ENCODE assay signal across 16 cellular contexts in genomic region chr10:69490876-69491275, GRCh38. TPM values are rescaled to one million over a fixed set of nuclear protein-coding genes. Genes with fewer than 3 reads are reported as not detected.
DNase-seq lines count a peak whose midpoint lies in the region; ATAC-seq and TF ChIP-seq lines count a peak whose summit lies in the region.
"Had no signal": no experiment of that assay in that cellular context is flagged by ENCODE, and none has a peak within 500 bp of the region (broad histone marks: within the 10 kb centered on the region; RNA-seq: fewer than 3 reads in every experiment).

No MANE protein-coding gene starts in this region.

- H3K4me3 ChIP-seq in esophagus muscularis mucosa (no peak overlapping the region), rectal smooth muscle tissue (ENCODE audit: low read length) (no peak overlapping the region), transverse colon (no peak overlapping the region)
- H3K4me3 ChIP-seq: K562 had no signal

- no peak overlapping the region for H3K27ac Mint-ChIP-seq in activated naive CD8-positive, alpha-beta T cell treated with anti-CD3 and anti-CD28 coated beads, Interleukin-2, amount 10 ng/mL, durations not matched to agents 7 days and 5 days
- no peak overlapping the region for H3K27ac Mint-ChIP-seq in activated naive CD8-positive, alpha-beta T cell treated with anti-CD3 and anti-CD28 coated beads for 36 hours

- peaks cover 11% of the 10 kb centered on the region for H3K9me3 Mint-ChIP-seq in activated naive CD8-positive, alpha-beta T cell treated with anti-CD3 and anti-CD28 coated beads, Interleukin-2, amount 10 ng/mL, durations not matched to agents 7 days and 5 days
- peaks cover 13% of the 10 kb centered on the region for H3K9me3 Mint-ChIP-seq in activated naive CD8-positive, alpha-beta T cell treated with anti-CD3 and anti-CD28 coated beads for 36 hours

- H3K4me3 Mint-ChIP-seq in activated naive CD8-positive, alpha-beta T cell treated with anti-CD3 and anti-CD28 coated beads, Interleukin-2, amount 10 ng/mL, durations not matched to agents 7 days and 5 days, result no peak overlapping the region
- H3K4me3 Mint-ChIP-seq in activated naive CD8-positive, alpha-beta T cell treated with anti-CD3 and anti-CD28 coated beads for 36 hours, result no peak overlapping the region
- H3K4me3 Mint-ChIP-seq: CD8-positive, alpha-beta memory T cell had no signal

- H3K27me3 Mint-ChIP-seq in activated naive CD8-positive, alpha-beta T cell treated with anti-CD3 and anti-CD28 coated beads, Interleukin-2, amount 10 ng/mL, durations not matched to agents 7 days and 5 days, result no peaks in the 10 kb centered on the region
- H3K27me3 Mint-ChIP-seq in activated naive CD8-positive, alpha-beta T cell treated with anti-CD3 and anti-CD28 coated beads for 36 hours, result no peaks in the 10 kb centered on the region

- H3K27me3 ChIP-seq in esophagus muscularis mucosa, result no peaks in the 10 kb centered on the region
- H3K27me3 ChIP-seq in rectal smooth muscle tissue (ENCODE audit: control insufficient read depth, insufficient read depth, low read length), result no peaks in the 10 kb centered on the region
- no peaks in the 10 kb centered on the region for H3K27me3 ChIP-seq in transverse colon
- H3K27me3 ChIP-seq: BE2C had no signal

- H3K9me3 ChIP-seq in esophagus muscularis mucosa (no peaks in the 10 kb centered on the region), transverse colon (peaks cover 0 to 9% of the 10 kb centered on the region in 2 donors)
- H3K9me3 ChIP-seq: BE2C had no signal

- TF ChIP-seq CTCF in esophagus muscularis mucosa (IDR thresholded peaks at IDR 0.05) (no peak), transverse colon (IDR thresholded peaks at IDR 0.05) (no peak)

- in situ Hi-C loops in transverse colon (cut with MboI; ENCODE audit: low pct_ligation_motif_present in 1 of 4, low pct_unique_long_range_greater_than_20kb in 1 of 4, low sequenced_read_pairs in 3 of 4), result no loop called here

- H3K4me1 ChIP-seq in esophagus muscularis mucosa, result peaks cover 28 to 80% (median 70%) of the 10 kb centered on the region in 4 donors
- peaks cover 54% of the 10 kb centered on the region for H3K4me1 ChIP-seq in rectal smooth muscle tissue (ENCODE audit: control insufficient read depth, insufficient read depth, low read length)
- peaks cover 11 to 38% (median 26%) of the 10 kb centered on the region in 4 donors for H3K4me1 ChIP-seq in transverse colon

- TF ChIP-seq EP300 in esophagus muscularis mucosa (IDR thresholded peaks at IDR 0.05) (no peak), transverse colon (IDR thresholded peaks at IDR 0.05; ENCODE audit: low read depth) (no peak)

- WGBS in esophagus muscularis mucosa, result 91% methylated on average over 9 of the region's 10 CpGs
- WGBS in transverse colon (ENCODE audit: low coverage in 1 of 2), 2 donors, result 89 to 100% methylated on average over 6 to 10 of the region's 10 CpGs

- no peak for ATAC-seq in activated naive CD8-positive, alpha-beta T cell treated with anti-CD3 and anti-CD28 coated beads, Interleukin-2, amount 10 ng/mL, durations not matched to agents 7 days and 5 days (ENCODE audit: low read depth)
- ATAC-seq: K562 had no signal

- no peaks in the 10 kb centered on the region for H3K4me1 Mint-ChIP-seq in activated naive CD8-positive, alpha-beta T cell treated with anti-CD3 and anti-CD28 coated beads, Interleukin-2, amount 10 ng/mL, durations not matched to agents 7 days and 5 days
- no peaks in the 10 kb centered on the region for H3K4me1 Mint-ChIP-seq in activated naive CD8-positive, alpha-beta T cell treated with anti-CD3 and anti-CD28 coated beads for 36 hours
- H3K4me1 Mint-ChIP-seq: CD8-positive, alpha-beta memory T cell had no signal

- H3K9ac ChIP-seq in rectal smooth muscle tissue (ENCODE audit: low read length), result no peak overlapping the region

- intact Hi-C loops in esophagus muscularis mucosa (cut with DNase I), result no loop called here
- intact Hi-C loops in transverse colon (cut with DNase I; ENCODE audit: low total_unique reads), result loop anchor here (5.0 kb wide), 1 partner anchor 74 kb away; the partner anchor contains the start of gene TACR2

- no peak for TF ChIP-seq POLR2A in esophagus muscularis mucosa (IDR thresholded peaks at IDR 0.05; ENCODE audit: low read depth)
- TF ChIP-seq POLR2A in transverse colon (IDR thresholded peaks at IDR 0.05), result no peak

- POLR2A ChIA-PET in activated naive CD8-positive, alpha-beta T cell treated with anti-CD3 and anti-CD28 coated beads, Interleukin-2, amount 10 ng/mL, durations not matched to agents 7 days and 5 days (lab: Charles Lee), result no interaction called here

- peaks cover 2% of the 10 kb centered on the region for H3K36me3 Mint-ChIP-seq in activated naive CD8-positive, alpha-beta T cell treated with anti-CD3 and anti-CD28 coated beads, Interleukin-2, amount 10 ng/mL, durations not matched to agents 7 days and 5 days
- no peaks in the 10 kb centered on the region for H3K36me3 Mint-ChIP-seq in activated naive CD8-positive, alpha-beta T cell treated with anti-CD3 and anti-CD28 coated beads for 36 hours

- H3K27ac ChIP-seq in esophagus muscularis mucosa (replicated peaks in 1 of 4) (peak overlapping the region; percentile 71 to 82 (median 78)), rectal smooth muscle tissue (ENCODE audit: low read depth, low read length) (peak overlapping the region; percentile 91), transverse colon (peak overlapping the region in 3 of 4 donors; percentile 75 to 79 (median 75))

- H3K36me3 ChIP-seq in esophagus muscularis mucosa (peaks cover 0 to 10% (median 4%) of the 10 kb centered on the region in 4 donors), rectal smooth muscle tissue (ENCODE audit: control insufficient read depth, insufficient read depth, low read length) (peaks cover 4% of the 10 kb centered on the region), transverse colon (no peaks in the 10 kb centered on the region)
- H3K36me3 ChIP-seq: BE2C had no signal

- DNase-seq in activated naive CD8-positive, alpha-beta T cell treated with anti-CD3 and anti-CD28 coated beads, Interleukin-2, amount 10 ng/mL, durations not matched to agents 7 days and 5 days, result peak; percentile 15
- DNase-seq in activated naive CD8-positive, alpha-beta T cell treated with anti-CD3 and anti-CD28 coated beads for 36 hours, result no peak
- DNase-seq in esophagus muscularis mucosa (ENCODE audit: extremely low spot score) (no peak), transverse colon (no peak), amygdala (lab: John Stamatoyannopoulos, UW) (no peak), NCI-H2227 (lab: John Stamatoyannopoulos, UW; ENCODE audit: unreplicated experiment) (no peak), foreskin melanocyte (no peak)
- DNase-seq: 8988T; BE2C; CD8-positive, alpha-beta memory T cell; GOT3; NCI-H1436; NCI-H2029; NCI-H510A treated with DMSO at 0.1 percent for 48 hours had no signal

RNA-seq across cellular contexts. Expression of gene TSPAN15, which starts 39.6 kb away (rescaled TPM):
- 1 to 10 TPM; 4.6 to 4.7 TPM for total RNA-seq in activated naive CD8-positive, alpha-beta T cell treated with anti-CD3 and anti-CD28 coated beads, Interleukin-2, amount 10 ng/mL, durations not matched to agents 7 days and 5 days
- total RNA-seq in activated naive CD8-positive, alpha-beta T cell treated with anti-CD3 and anti-CD28 coated beads for 36 hours, result under 1 TPM; 0.60 to 0.66 TPM
- total RNA-seq in esophagus muscularis mucosa (10 to 100 TPM; 40.3 to 59.4 (median 53.5) TPM), transverse colon (100 to 1,000 TPM in 3 of 4 donors, 10 to 100 TPM in 1; 97.7 to 152 (median 148) TPM)

Comparison
In these comparisons a context has a peak if more than half of its experiments do, and no peak if none do; other contexts are left out.
1. RNA of gene TSPAN15, which starts 39.6 kb away (total RNA-seq): 97.7 to 152 TPM in transverse colon and 40.3 to 59.4 TPM in esophagus muscularis mucosa; 4.6 to 4.7 TPM in activated naive CD8-positive, alpha-beta T cell treated with anti-CD3 and anti-CD28 coated beads, Interleukin-2, amount 10 ng/mL, durations not matched to agents 7 days and 5 days and 0.60 to 0.66 TPM in activated naive CD8-positive, alpha-beta T cell treated with anti-CD3 and anti-CD28 coated beads for 36 hours; every median in the first group is over 4 times any median in the second.
2. Peak in every context shown above with its lines, with median percentiles within 50 percentile points of each other: H3K27ac ChIP-seq.